In the genomic region with DNA sequence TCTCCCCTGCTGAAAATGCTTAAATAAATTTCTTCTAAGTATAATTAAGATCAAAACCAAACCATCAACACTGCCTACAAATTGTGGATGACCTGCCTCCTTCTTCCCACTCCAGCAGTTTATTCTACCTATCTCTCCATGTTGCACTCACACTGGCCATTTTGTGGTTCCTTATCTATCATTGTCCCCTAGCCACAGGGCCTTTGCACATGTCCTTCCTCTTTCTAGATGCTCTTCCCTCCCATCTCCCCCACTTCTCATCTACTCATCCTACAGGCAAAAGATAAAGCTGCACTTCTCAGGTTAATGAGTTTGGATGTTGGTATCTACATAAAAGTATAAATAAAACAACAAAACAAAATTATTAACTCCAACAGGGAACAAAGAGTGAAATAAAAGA, we compare ENCODE assay signal across 1 cellular context.
A peak's percentile ranks its signal among the peaks of the same experiment; 100 is the strongest.
TF ChIP-seq lines count a peak whose summit lies in the region.

No MANE protein-coding gene starts in this region.

TF ChIP-seq in HEK293, 187 proteins besides CTCF, POLR2A, EP300 and RAD21:
- TF ChIP-seq ZNF280C (tag by site-specific recombination; IDR thresholded peaks at IDR 0.05) = no peak
- TF ChIP-seq ZBTB7A (tag by site-specific recombination; IDR thresholded peaks at IDR 0.05; ENCODE audit: low read depth) = no peak
- TF ChIP-seq BCL11A (tag by site-specific recombination; IDR thresholded peaks at IDR 0.05; ENCODE audit: low read depth) = no peak
- TF ChIP-seq, protein P1, sequence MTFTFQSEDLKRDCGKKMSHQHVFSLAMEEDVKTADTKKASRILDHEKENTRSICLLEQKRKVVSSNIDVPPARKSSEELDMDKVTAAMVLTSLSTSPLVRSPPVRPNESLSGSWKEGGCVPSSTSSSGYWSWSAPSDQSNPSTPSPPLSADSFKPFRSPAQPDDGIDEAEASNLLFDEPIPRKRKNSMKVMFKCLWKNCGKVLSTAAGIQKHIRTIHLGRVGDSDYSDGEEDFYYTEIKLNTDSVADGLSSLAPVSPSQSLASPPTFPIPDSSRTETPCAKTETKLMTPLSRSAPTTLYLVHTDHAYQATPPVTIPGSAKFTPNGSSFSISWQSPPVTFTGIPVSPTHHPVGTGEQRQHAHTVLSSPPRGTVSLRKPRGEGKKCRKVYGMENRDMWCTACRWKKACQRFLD (tag by site-specific recombination; IDR thresholded peaks at IDR 0.05) = no peak
- peak; percentile 56 for TF ChIP-seq ZNF623 (tag by site-specific recombination; IDR thresholded peaks at IDR 0.05)
